In genomic region chr20:36786663-36787062, GRCh38 we compare ENCODE assay signal across 1 cellular context.
TF ChIP-seq lines count a peak whose summit lies in the region.

No MANE protein-coding gene starts in this region.

TF ChIP-seq in HCT116, 20 proteins besides CTCF, POLR2A, EP300 and RAD21 (continued from another document):
- peak; percentile 52 for TF ChIP-seq REST (IDR thresholded peaks at IDR 0.05; ENCODE audit: low read depth)
- no peak for TF ChIP-seq ZNF274 (IDR thresholded peaks at IDR 0.05; ENCODE audit: low read depth, low read length)
